10 cellular contexts compared by ENCODE assay signal in genomic region chr10:78953124-78954008, GRCh38.
DNase-seq lines count a peak whose midpoint lies in the region; ATAC-seq and TF ChIP-seq lines count a peak whose summit lies in the region.
"Had no signal": no experiment of that assay in that cellular context is flagged by ENCODE, and none has a peak within 500 bp of the region (broad histone marks: within the 10 kb centered on the region; RNA-seq: fewer than 3 reads in every experiment).

No MANE protein-coding gene starts in this region.

- intact Hi-C loops in adrenal gland (cut with DNase I) = loop anchor here in 1 of 2 donors (10.0 kb wide), 1 partner anchor 241 kb away; no protein-coding TSS in a partner anchor
- intact Hi-C loops in activated T-helper 2 cell treated with anti-CD3 and anti-CD28 coated beads, Interferon-gamma antibody, Interleukin-2, Interleukin-4, amounts not matched to agents 10 μg/mL and 5 μg/mL and 100 μg/mL, durations not matched to agents 14 hours and 24 hours and 36 hours (cut with micrococcal nuclease) = no loop called here

- peak; percentile 55 for ATAC-seq in HG03108 (IDR thresholded peaks at IDR 0.05; ENCODE audit: unreplicated experiment)
- ATAC-seq in GM21526 (IDR thresholded peaks at IDR 0.05; ENCODE audit: low FRiP score, unreplicated experiment) = no peak

- peak overlapping the region in 3 of 5 donors; percentile 6 to 50 (median 31) for H3K27ac ChIP-seq in adrenal gland

- H3K4me3 Mint-ChIP-seq in nephron = peak overlapping the region in 1 of 3 experiments; percentile 35
- H3K4me3 Mint-ChIP-seq in activated T-helper 2 cell treated with anti-CD3 and anti-CD28 coated beads, Interferon-gamma antibody, Interleukin-2, Interleukin-4, amounts not matched to agents 10 μg/mL and 5 μg/mL and 100 μg/mL, durations not matched to agents 14 hours and 24 hours and 36 hours (ENCODE audit: low read depth) = no peak overlapping the region

- TF ChIP-seq CTCF in adrenal gland (IDR thresholded peaks at IDR 0.05) (no peak), nephron (IDR thresholded peaks at IDR 0.05; ENCODE audit: unreplicated experiment in 3 of 3) (no peak)

- no peaks in the 10 kb centered on the region for H3K27me3 ChIP-seq in adrenal gland

- H3K4me1 Mint-ChIP-seq in nephron = peaks cover 70% of the 10 kb centered on the region
- no peaks in the 10 kb centered on the region for H3K4me1 Mint-ChIP-seq in activated T-helper 2 cell treated with anti-CD3 and anti-CD28 coated beads, Interferon-gamma antibody, Interleukin-2, Interleukin-4, amounts not matched to agents 10 μg/mL and 5 μg/mL and 100 μg/mL, durations not matched to agents 14 hours and 24 hours and 36 hours (ENCODE audit: low read depth)

- peaks cover 7 to 15% of the 10 kb centered on the region in 2 donors for H3K4me1 ChIP-seq in adrenal gland (replicated peaks in 1 of 2)

- TF ChIP-seq POLR2A in adrenal gland (IDR thresholded peaks at IDR 0.05) = no peak

- WGBS in adrenal gland, 4 donors = 40 to 68% (median 47%) methylated on average over 5 to 13 of the region's 13 CpGs

- no peaks in the 10 kb centered on the region for H3K36me3 Mint-ChIP-seq in nephron (ENCODE audit: low read depth)
- no peaks in the 10 kb centered on the region for H3K36me3 Mint-ChIP-seq in activated T-helper 2 cell treated with anti-CD3 and anti-CD28 coated beads, Interferon-gamma antibody, Interleukin-2, Interleukin-4, amounts not matched to agents 10 μg/mL and 5 μg/mL and 100 μg/mL, durations not matched to agents 14 hours and 24 hours and 36 hours (ENCODE audit: low read depth)

- no peaks in the 10 kb centered on the region for H3K36me3 ChIP-seq in adrenal gland (replicated peaks in 1 of 2)

- DNase-seq in GM03348 (ENCODE audit: low spot score) (peak; percentile 88), adrenal gland (peak; percentile 46 to 82 (median 72)), NCI-H2029 treated with DMSO at 0.1 percent for 48 hours (lab: John Stamatoyannopoulos, UW) (no peak), NCI-H2171 (lab: John Stamatoyannopoulos, UW) (no peak)
- no peak for DNase-seq in activated T-helper 2 cell treated with anti-CD3 and anti-CD28 coated beads, Interferon-gamma antibody, Interleukin-2, Interleukin-4, amounts not matched to agents 10 μg/mL and 5 μg/mL and 100 μg/mL, durations not matched to agents 14 hours and 24 hours and 36 hours (ENCODE audit: low spot score)
- DNase-seq: DND-41, T-helper 9 cell had no signal

- no peak overlapping the region for H3K4me3 ChIP-seq in adrenal gland

- H3K27me3 Mint-ChIP-seq in nephron (ENCODE audit: low read depth) = peaks cover 31% of the 10 kb centered on the region
- H3K27me3 Mint-ChIP-seq in activated T-helper 2 cell treated with anti-CD3 and anti-CD28 coated beads, Interferon-gamma antibody, Interleukin-2, Interleukin-4, amounts not matched to agents 10 μg/mL and 5 μg/mL and 100 μg/mL, durations not matched to agents 14 hours and 24 hours and 36 hours (ENCODE audit: low read depth) = no peaks in the 10 kb centered on the region

- no peaks in the 10 kb centered on the region for H3K9me3 Mint-ChIP-seq in nephron
- no peaks in the 10 kb centered on the region for H3K9me3 Mint-ChIP-seq in activated T-helper 2 cell treated with anti-CD3 and anti-CD28 coated beads, Interferon-gamma antibody, Interleukin-2, Interleukin-4, amounts not matched to agents 10 μg/mL and 5 μg/mL and 100 μg/mL, durations not matched to agents 14 hours and 24 hours and 36 hours

- peak overlapping the region in 2 of 3 experiments; percentile 2 to 66 for H3K27ac Mint-ChIP-seq in nephron
- no peak overlapping the region for H3K27ac Mint-ChIP-seq in activated T-helper 2 cell treated with anti-CD3 and anti-CD28 coated beads, Interferon-gamma antibody, Interleukin-2, Interleukin-4, amounts not matched to agents 10 μg/mL and 5 μg/mL and 100 μg/mL, durations not matched to agents 14 hours and 24 hours and 36 hours

- no peaks in the 10 kb centered on the region for H3K9me3 ChIP-seq in adrenal gland (replicated peaks in 1 of 3)

Comparison
In these comparisons a context has a peak if more than half of its experiments do, and no peak if none do; other contexts are left out.
1. DNase-seq: peak in GM03348 (single experiment) and adrenal gland (7 of 7); none in activated T-helper 2 cell treated with anti-CD3 and anti-CD28 coated beads, Interferon-gamma antibody, Interleukin-2, Interleukin-4, amounts not matched to agents 10 μg/mL and 5 μg/mL and 100 μg/mL, durations not matched to agents 14 hours and 24 hours and 36 hours (single experiment), NCI-H2029 treated with DMSO at 0.1 percent for 48 hours (single experiment) and NCI-H2171 (single experiment).